Comparison of ENCODE assay signal across 1 cellular context in genomic region chr18:54762386-54762785, GRCh38.
TF ChIP-seq lines count a peak whose summit lies in the region.

No MANE protein-coding gene starts in this region.

TF ChIP-seq in GM23338, 12 proteins besides CTCF, POLR2A, EP300 and RAD21 (continued from another document):
- TF ChIP-seq, protein P1, sequence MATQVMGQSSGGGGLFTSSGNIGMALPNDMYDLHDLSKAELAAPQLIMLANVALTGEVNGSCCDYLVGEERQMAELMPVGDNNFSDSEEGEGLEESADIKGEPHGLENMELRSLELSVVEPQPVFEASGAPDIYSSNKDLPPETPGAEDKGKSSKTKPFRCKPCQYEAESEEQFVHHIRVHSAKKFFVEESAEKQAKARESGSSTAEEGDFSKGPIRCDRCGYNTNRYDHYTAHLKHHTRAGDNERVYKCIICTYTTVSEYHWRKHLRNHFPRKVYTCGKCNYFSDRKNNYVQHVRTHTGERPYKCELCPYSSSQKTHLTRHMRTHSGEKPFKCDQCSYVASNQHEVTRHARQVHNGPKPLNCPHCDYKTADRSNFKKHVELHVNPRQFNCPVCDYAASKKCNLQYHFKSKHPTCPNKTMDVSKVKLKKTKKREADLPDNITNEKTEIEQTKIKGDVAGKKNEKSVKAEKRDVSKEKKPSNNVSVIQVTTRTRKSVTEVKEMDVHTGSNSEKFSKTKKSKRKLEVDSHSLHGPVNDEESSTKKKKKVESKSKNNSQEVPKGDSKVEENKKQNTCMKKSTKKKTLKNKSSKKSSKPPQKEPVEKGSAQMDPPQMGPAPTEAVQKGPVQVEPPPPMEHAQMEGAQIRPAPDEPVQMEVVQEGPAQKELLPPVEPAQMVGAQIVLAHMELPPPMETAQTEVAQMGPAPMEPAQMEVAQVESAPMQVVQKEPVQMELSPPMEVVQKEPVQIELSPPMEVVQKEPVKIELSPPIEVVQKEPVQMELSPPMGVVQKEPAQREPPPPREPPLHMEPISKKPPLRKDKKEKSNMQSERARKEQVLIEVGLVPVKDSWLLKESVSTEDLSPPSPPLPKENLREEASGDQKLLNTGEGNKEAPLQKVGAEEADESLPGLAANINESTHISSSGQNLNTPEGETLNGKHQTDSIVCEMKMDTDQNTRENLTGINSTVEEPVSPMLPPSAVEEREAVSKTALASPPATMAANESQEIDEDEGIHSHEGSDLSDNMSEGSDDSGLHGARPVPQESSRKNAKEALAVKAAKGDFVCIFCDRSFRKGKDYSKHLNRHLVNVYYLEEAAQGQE (IDR thresholded peaks at IDR 0.05; ENCODE audit: unreplicated experiment) = no peak
- TF ChIP-seq STAT1 (IDR thresholded peaks at IDR 0.05; ENCODE audit: unreplicated experiment) (no peak), ZNF462 (CRISPR knock-in tag; IDR thresholded peaks at IDR 0.05) (no peak), POLR2AphosphoS5 (IDR thresholded peaks at IDR 0.05; ENCODE audit: low read depth) (no peak), EZH2 (IDR thresholded peaks at IDR 0.05; ENCODE audit: low read depth, unreplicated experiment) (no peak)
TF ChIP-seq in GM23338: peak in this region for 0.
